ENCODE assay signal across 8 cellular contexts in genomic region chr13:31199527-31199848, GRCh38. TPM values are rescaled to one million over a fixed set of nuclear protein-coding genes. Genes with fewer than 3 reads are reported as not detected.
DNase-seq lines count a peak whose midpoint lies in the region; ATAC-seq and TF ChIP-seq lines count a peak whose summit lies in the region.

No MANE protein-coding gene starts in this region.

- H3K4me1 ChIP-seq in liver (ENCODE audit: control insufficient read depth in 4 of 4, insufficient read depth in 4 of 4, low read length in 3 of 4) = peaks cover 2 to 18% (median 10%) of the 10 kb centered on the region in 4 donors

- H3K27me3 Mint-ChIP-seq in activated T-cell treated with anti-CD3 and anti-CD28 coated beads, Interleukin-2, amount 50 U/mL, for 72 hours (ENCODE audit: low read depth) = no peaks in the 10 kb centered on the region
- H3K27me3 Mint-ChIP-seq in activated naive CD8-positive, alpha-beta T cell treated with anti-CD3 and anti-CD28 coated beads for 36 hours = no peaks in the 10 kb centered on the region
- peaks cover 48% of the 10 kb centered on the region for H3K27me3 Mint-ChIP-seq in type B pancreatic cell

- H3K9me3 ChIP-seq in liver (ENCODE audit: control insufficient read depth in 4 of 4, low read length in 3 of 4) = no peaks in the 10 kb centered on the region

- H3K27ac ChIP-seq in liver (ENCODE audit: low read depth in 1 of 2, low read length in 2 of 2) = peak overlapping the region; percentile 90 to 94

- H3K4me3 ChIP-seq in liver (ENCODE audit: low read depth in 1 of 3, low read length in 3 of 3) = peak overlapping the region; percentile 37 to 95 (median 53)

- WGBS in liver = 7% methylated on average over 15 of the region's 15 CpGs

- H3K36me3 ChIP-seq in liver (ENCODE audit: control insufficient read depth in 4 of 4, insufficient read depth in 3 of 4, low read depth in 1 of 4, low read length in 3 of 4) = no peaks in the 10 kb centered on the region

- DNase-seq in activated T-cell treated with anti-CD3 and anti-CD28 coated beads, Interleukin-2, amount 50 U/mL, for 72 hours = no peak
- DNase-seq in activated T-cell treated with anti-CD3 and anti-CD28 coated beads, Interleukin-2, amount 50 U/mL, for 1 hour = no peak
- DNase-seq in activated naive CD8-positive, alpha-beta T cell treated with anti-CD3 and anti-CD28 coated beads for 36 hours = no peak
- DNase-seq in type B pancreatic cell (ENCODE audit: extremely low spot score, unreplicated experiment) (no peak), NCI-H1694 (lab: John Stamatoyannopoulos, UW) (no peak), pons (ENCODE audit: low spot score) (no peak)

- H3K9ac ChIP-seq in liver (ENCODE audit: low read depth in 1 of 2, low read length in 2 of 2) = peak overlapping the region in 1 of 2 donors; percentile 68

- peaks cover 33% of the 10 kb centered on the region for H3K4me1 Mint-ChIP-seq in activated T-cell treated with anti-CD3 and anti-CD28 coated beads, Interleukin-2, amount 50 U/mL, for 72 hours (ENCODE audit: low read depth)
- H3K4me1 Mint-ChIP-seq in activated naive CD8-positive, alpha-beta T cell treated with anti-CD3 and anti-CD28 coated beads for 36 hours = peaks cover 24% of the 10 kb centered on the region
- peaks cover 23% of the 10 kb centered on the region for H3K4me1 Mint-ChIP-seq in type B pancreatic cell (ENCODE audit: unreplicated experiment)

- H3K4me3 Mint-ChIP-seq in activated T-cell treated with anti-CD3 and anti-CD28 coated beads, Interleukin-2, amount 50 U/mL, for 72 hours = peak overlapping the region; percentile 78 to 90
- H3K4me3 Mint-ChIP-seq in activated naive CD8-positive, alpha-beta T cell treated with anti-CD3 and anti-CD28 coated beads for 36 hours = peak overlapping the region; percentile 88
- H3K4me3 Mint-ChIP-seq in type B pancreatic cell = peak overlapping the region; percentile 84

- H3K36me3 Mint-ChIP-seq in activated T-cell treated with anti-CD3 and anti-CD28 coated beads, Interleukin-2, amount 50 U/mL, for 72 hours (ENCODE audit: insufficient read depth in 2 of 2) = no peaks in the 10 kb centered on the region
- no peaks in the 10 kb centered on the region for H3K36me3 Mint-ChIP-seq in activated naive CD8-positive, alpha-beta T cell treated with anti-CD3 and anti-CD28 coated beads for 36 hours
- H3K36me3 Mint-ChIP-seq in type B pancreatic cell = peaks cover 3% of the 10 kb centered on the region

- TF ChIP-seq RAD21 in liver (IDR thresholded peaks at IDR 0.05) = no peak

- H3K27ac Mint-ChIP-seq in activated T-cell treated with anti-CD3 and anti-CD28 coated beads, Interleukin-2, amount 50 U/mL, for 72 hours = peak overlapping the region; percentile 44
- H3K27ac Mint-ChIP-seq in activated naive CD8-positive, alpha-beta T cell treated with anti-CD3 and anti-CD28 coated beads for 36 hours = peak overlapping the region; percentile 87
- H3K27ac Mint-ChIP-seq in type B pancreatic cell = peak overlapping the region; percentile 78

- ATAC-seq in activated T-cell treated with anti-CD3 and anti-CD28 coated beads, Interleukin-2, amount 50 U/mL, for 72 hours (replicated peaks in 1 of 2) = peak in 1 of 2 donors; percentile 18
- ATAC-seq in GM21723 (IDR thresholded peaks at IDR 0.05; ENCODE audit: unreplicated experiment) = no peak

- TF ChIP-seq CTCF in liver (IDR thresholded peaks at IDR 0.05; ENCODE audit: low read depth, low read length, missing input control) = no peak
- no peak for TF ChIP-seq CTCF in type B pancreatic cell (conservative IDR thresholded peaks at IDR 0.05)

- H3K27me3 ChIP-seq in liver (ENCODE audit: control insufficient read depth in 4 of 4, insufficient read depth in 4 of 4, low read length in 3 of 4) = no peaks in the 10 kb centered on the region

- H3K9me3 Mint-ChIP-seq in activated T-cell treated with anti-CD3 and anti-CD28 coated beads, Interleukin-2, amount 50 U/mL, for 72 hours = no peaks in the 10 kb centered on the region
- no peaks in the 10 kb centered on the region for H3K9me3 Mint-ChIP-seq in activated naive CD8-positive, alpha-beta T cell treated with anti-CD3 and anti-CD28 coated beads for 36 hours
- no peaks in the 10 kb centered on the region for H3K9me3 Mint-ChIP-seq in type B pancreatic cell

TF ChIP-seq in liver, 16 proteins besides CTCF, POLR2A, EP300 and RAD21:
- TF ChIP-seq YY1 (IDR thresholded peaks at IDR 0.05) (no peak), REST (IDR thresholded peaks at IDR 0.05) (no peak), EGR1 (IDR thresholded peaks at IDR 0.05; ENCODE audit: low read depth in 2 of 2) (no peak), JUND (IDR thresholded peaks at IDR 0.05) (no peak), SP1 (IDR thresholded peaks at IDR 0.05) (no peak), TAF1 (conservative IDR thresholded peaks at IDR 0.05) (no peak), NR2F2 (IDR thresholded peaks at IDR 0.05) (no peak), HNF4A (conservative IDR thresholded peaks at IDR 0.05) (no peak), HNF4G (IDR thresholded peaks at IDR 0.05) (no peak), ZBTB33 (IDR thresholded peaks at IDR 0.05) (no peak), RXRA (IDR thresholded peaks at IDR 0.05) (no peak), FOXA1 (IDR thresholded peaks at IDR 0.05) (no peak), FOXA2 (IDR thresholded peaks at IDR 0.05) (no peak), GABPA (IDR thresholded peaks at IDR 0.05 in 1 of 2, conservative IDR thresholded peaks at IDR 0.05 in 1 of 2) (no peak)
- TF ChIP-seq, protein P1, sequence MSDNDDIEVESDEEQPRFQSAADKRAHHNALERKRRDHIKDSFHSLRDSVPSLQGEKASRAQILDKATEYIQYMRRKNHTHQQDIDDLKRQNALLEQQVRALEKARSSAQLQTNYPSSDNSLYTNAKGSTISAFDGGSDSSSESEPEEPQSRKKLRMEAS (IDR thresholded peaks at IDR 0.05) = no peak
- TF ChIP-seq, protein P2, sequence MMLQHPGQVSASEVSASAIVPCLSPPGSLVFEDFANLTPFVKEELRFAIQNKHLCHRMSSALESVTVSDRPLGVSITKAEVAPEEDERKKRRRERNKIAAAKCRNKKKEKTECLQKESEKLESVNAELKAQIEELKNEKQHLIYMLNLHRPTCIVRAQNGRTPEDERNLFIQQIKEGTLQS (IDR thresholded peaks at IDR 0.05) = no peak

RNA-seq across cellular contexts. Expression of gene B3GLCT, which starts 0.3 kb away (rescaled TPM):
- total RNA-seq in activated T-cell treated with anti-CD3 and anti-CD28 coated beads, Interleukin-2, amount 50 U/mL, for 72 hours = 1 to 10 TPM; 2.6 to 3.0 TPM
- 1 to 10 TPM; 3.3 to 3.7 TPM for total RNA-seq in activated naive CD8-positive, alpha-beta T cell treated with anti-CD3 and anti-CD28 coated beads for 36 hours
- total RNA-seq in liver = 1 to 10 TPM; 2.4 to 3.6 TPM
- polyA plus RNA-seq in liver = 1 to 10 TPM; 1.5 to 2.0 TPM
- total RNA-seq in type B pancreatic cell (ENCODE audit: low replicate concordance) = 2.3 and 16.5 TPM in 2 replicates

RNA-seq across cellular contexts. Expression of gene HSPH1, which starts 37.8 kb away (rescaled TPM):
- 10 to 100 TPM; 86.3 to 89.5 TPM for total RNA-seq in activated T-cell treated with anti-CD3 and anti-CD28 coated beads, Interleukin-2, amount 50 U/mL, for 72 hours
- 100 to 1,000 TPM; 267 TPM for total RNA-seq in activated naive CD8-positive, alpha-beta T cell treated with anti-CD3 and anti-CD28 coated beads for 36 hours
- total RNA-seq in liver (10 to 100 TPM; 23.3 to 30.3 TPM), type B pancreatic cell (ENCODE audit: low replicate concordance) (116 and 176 TPM in 2 replicates)
- polyA plus RNA-seq in liver = 10 to 100 TPM; 11.0 to 17.4 TPM
